ENCODE assay signal across 11 cellular contexts in the genomic region with DNA sequence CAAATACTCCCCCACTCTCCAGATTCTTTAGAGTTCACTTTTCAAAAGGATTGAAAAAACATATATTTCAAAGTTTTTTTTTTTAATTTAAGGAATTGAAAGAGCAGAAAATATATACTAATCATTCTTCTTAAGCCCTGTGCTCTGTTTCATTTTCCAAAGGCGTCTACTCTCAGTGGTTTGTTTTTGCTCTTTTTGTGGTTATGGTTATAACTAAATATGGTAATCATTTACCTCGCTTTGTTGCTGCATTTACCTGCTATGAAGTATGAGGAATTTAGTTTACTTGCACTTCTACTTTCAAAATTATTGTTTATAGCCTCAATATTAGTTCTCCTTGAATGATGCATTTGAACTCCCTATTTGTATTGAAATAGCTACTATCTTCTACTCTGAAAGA. TPM values are rescaled to one million over a fixed set of nuclear protein-coding genes. Genes with fewer than 3 reads are reported as not detected.
A peak's percentile ranks its signal among the peaks of the same experiment; 100 is the strongest.
DNase-seq lines count a peak whose midpoint lies in the region; ATAC-seq and TF ChIP-seq lines count a peak whose summit lies in the region.
"Had no signal": no experiment of that assay in that cellular context is flagged by ENCODE, and none has a peak within 500 bp of the region (broad histone marks: within the 10 kb centered on the region; RNA-seq: fewer than 3 reads in every experiment).

No MANE protein-coding gene starts in this region.

- H3K9me3 Mint-ChIP-seq in endothelial cell (ENCODE audit: unreplicated experiment), result peaks cover 4% of the 10 kb centered on the region

- no peaks in the 10 kb centered on the region for H3K4me1 Mint-ChIP-seq in endothelial cell (ENCODE audit: unreplicated experiment)

- intact Hi-C loops in sciatic nerve (cut with DNase I), result no loop called here

- no peak overlapping the region for H3K27ac Mint-ChIP-seq in endothelial cell (ENCODE audit: unreplicated experiment)

- peak; percentile 95 for ATAC-seq in GM18868 (IDR thresholded peaks at IDR 0.05; ENCODE audit: unreplicated experiment)
- ATAC-seq in GM21528 (IDR thresholded peaks at IDR 0.05; ENCODE audit: low FRiP score, unreplicated experiment), result peak; percentile 96
- peak; percentile 95 for ATAC-seq in HG03175 (IDR thresholded peaks at IDR 0.05; ENCODE audit: unreplicated experiment)
- no peak for ATAC-seq in sciatic nerve

- TF ChIP-seq CTCF in endothelial cell (IDR thresholded peaks at IDR 0.05; ENCODE audit: unreplicated experiment), result no peak

- no peak overlapping the region for H3K4me3 Mint-ChIP-seq in endothelial cell (ENCODE audit: unreplicated experiment)

- H3K36me3 Mint-ChIP-seq in endothelial cell (ENCODE audit: low read depth, unreplicated experiment), result peaks cover 4% of the 10 kb centered on the region

- no peaks in the 10 kb centered on the region for H3K27me3 Mint-ChIP-seq in endothelial cell (ENCODE audit: unreplicated experiment)

- peak; percentile 12 for DNase-seq in germinal center (ENCODE audit: low spot score)
- DNase-seq in stimulated activated naive CD4-positive, alpha-beta T cell treated with Interleukin-2 at 50 U/mL for 16 hours (lab: John Stamatoyannopoulos, UW), result no peak
- no peak for DNase-seq in islet precursor cell
- DNase-seq in sciatic nerve (ENCODE audit: low spot score), result no peak
- DNase-seq in endothelial cell (ENCODE audit: low spot score), result no peak
- DNase-seq: NCI-H774; sigmoid colon; stimulated activated naive CD4-positive, alpha-beta T cell had no signal

RNA-seq across cellular contexts. Expression of a gene that starts 55.9 kb away (rescaled TPM):
- total RNA-seq in sciatic nerve (51.7 TPM), endothelial cell (ENCODE audit: unreplicated experiment) (0.26 TPM)

Comparison
In these comparisons a context has a peak if more than half of its experiments do, and no peak if none do; other contexts are left out.
1. RNA of a gene that starts 55.9 kb away (total RNA-seq): 51.7 TPM in sciatic nerve (single experiment); 0.26 TPM in endothelial cell (single experiment); every median in the first group is over 10 times any median in the second.